Comparison of ENCODE assay signal across 11 cellular contexts in genomic region chr18:79857082-79857661, GRCh38. TPM values are rescaled to one million over a fixed set of nuclear protein-coding genes. Genes with fewer than 3 reads are reported as not detected.
DNase-seq lines count a peak whose midpoint lies in the region; ATAC-seq, FAIRE-seq and TF ChIP-seq lines count a peak whose summit lies in the region.
"Had no signal": no experiment of that assay in that cellular context is flagged by ENCODE, and none has a peak within 500 bp of the region (broad histone marks: within the 10 kb centered on the region; RNA-seq: fewer than 3 reads in every experiment).

No MANE protein-coding gene starts in this region.

- CTCF ChIA-PET in PC-3 (lab: Charles Lee): no interaction called here

- no peaks in the 10 kb centered on the region for H3K36me3 Mint-ChIP-seq in stimulated activated memory B cell treated with anti-CD40 and anti-IgM and Interleukin-4, amounts not matched to agents 10 μg/mL and 1 μg/mL and 100 μg/mL, for 72 hours

- H3K9me3 Mint-ChIP-seq in stimulated activated memory B cell treated with anti-CD40 and anti-IgM and Interleukin-4, amounts not matched to agents 10 μg/mL and 1 μg/mL and 100 μg/mL, for 72 hours: peaks cover 14% of the 10 kb centered on the region

- peaks cover 31% of the 10 kb centered on the region for H3K27me3 Mint-ChIP-seq in stimulated activated memory B cell treated with anti-CD40 and anti-IgM and Interleukin-4, amounts not matched to agents 10 μg/mL and 1 μg/mL and 100 μg/mL, for 72 hours

- H2AFZ ChIP-seq in PC-3 (ENCODE audit: low read length): no peak overlapping the region

- no peaks in the 10 kb centered on the region for H3K9me3 ChIP-seq in SK-N-MC (ENCODE audit: low read depth, low read length)
- H3K9me3 ChIP-seq in PC-3 (ENCODE audit: low read length): peaks cover 7% of the 10 kb centered on the region; the same call in 1 of the 2 replicates
- H3K9me3 ChIP-seq: neutrophil had no signal

- intact Hi-C loops in PC-3 (cut with micrococcal nuclease): no loop called here

- TF ChIP-seq CTCF in PC-3 (conservative IDR thresholded peaks at IDR 0.05; ENCODE audit: low read depth, low read length): no peak

- H3K27me3 ChIP-seq in PC-3 (ENCODE audit: low read length): peaks cover 18% of the 10 kb centered on the region

- peak overlapping the region; percentile 35 for H3K4me3 Mint-ChIP-seq in stimulated activated memory B cell treated with anti-CD40 and anti-IgM and Interleukin-4, amounts not matched to agents 10 μg/mL and 1 μg/mL and 100 μg/mL, for 72 hours

- no peak overlapping the region for H3K4me2 ChIP-seq in PC-3 (ENCODE audit: low read length)

- no peaks in the 10 kb centered on the region for H4K20me1 ChIP-seq in PC-3 (ENCODE audit: low read length)

- POLR2A ChIA-PET in PC-3 (lab: Charles Lee; ENCODE audit: unreplicated experiment): no interaction called here

- no peak overlapping the region for H3K9ac ChIP-seq in SK-N-MC (ENCODE audit: insufficient read length)
- H3K9ac ChIP-seq in PC-3 (ENCODE audit: low read length): no peak overlapping the region

- H3K27ac Mint-ChIP-seq in stimulated activated memory B cell treated with anti-CD40 and anti-IgM and Interleukin-4, amounts not matched to agents 10 μg/mL and 1 μg/mL and 100 μg/mL, for 72 hours: peak overlapping the region; percentile 20

- no peaks in the 10 kb centered on the region for H3K9me2 ChIP-seq in PC-3 (replicated peaks; ENCODE audit: low read length)

- peaks cover 8% of the 10 kb centered on the region; the same call in 1 of the 2 replicates for H3K4me1 ChIP-seq in PC-3 (ENCODE audit: insufficient read depth, low read length)

- ATAC-seq in stimulated activated memory B cell treated with anti-CD40 and anti-IgM and Interleukin-4, amounts not matched to agents 10 μg/mL and 1 μg/mL and 100 μg/mL, for 72 hours: no peak
- ATAC-seq in HG02642 (IDR thresholded peaks at IDR 0.05; ENCODE audit: poor library complexity, unreplicated experiment): no peak
- no peak for ATAC-seq in GM18867 (IDR thresholded peaks at IDR 0.05; ENCODE audit: unreplicated experiment)
- ATAC-seq in PC-3: no peak

- H3K4me1 Mint-ChIP-seq in stimulated activated memory B cell treated with anti-CD40 and anti-IgM and Interleukin-4, amounts not matched to agents 10 μg/mL and 1 μg/mL and 100 μg/mL, for 72 hours: peaks cover 31% of the 10 kb centered on the region

- FAIRE-seq in frontal cortex (lab: Jason Lieb, UNC): no peak

- H3F3A ChIP-seq in PC-3 (ENCODE audit: low read length, unreplicated experiment): no peaks in the 10 kb centered on the region

- H3K27ac ChIP-seq in SK-N-MC (0 out of 2 replicates have a peak overlapping the region, but pooled peaks have one; percentile 13), PC-3 (ENCODE audit: low read length) (no peak overlapping the region)
- H3K27ac ChIP-seq: neutrophil had no signal

- no peaks in the 10 kb centered on the region for H3K36me3 ChIP-seq in SK-N-MC (ENCODE audit: insufficient read depth, low read length)
- H3K36me3 ChIP-seq in PC-3 (ENCODE audit: low read depth, low read length): no peaks in the 10 kb centered on the region
- H3K36me3 ChIP-seq: neutrophil had no signal

- DNase-seq in NCI-H2227 (lab: John Stamatoyannopoulos, UW; ENCODE audit: unreplicated experiment) (peak; percentile 7), NCI-H2227 treated with DMSO at 0.1 percent for 48 hours (lab: John Stamatoyannopoulos, UW) (no peak), SK-N-MC (ENCODE audit: low read depth, low spot score) (peak; percentile 12), frontal cortex (ENCODE audit: low spot score in 2 of 2) (peak; percentile 69 to 71), PC-3 (no peak)
- DNase-seq: MM.1S; stimulated activated naive CD8-positive, alpha-beta T cell treated with anti-CD3 and anti-CD28 coated beads, Interleukin-15, Interleukin-2, amounts not matched to agents 100 U/mL and 50 U/mL, for 24 hours had no signal

- H3K4me3 ChIP-seq in SK-N-MC: peak overlapping the region; percentile 64
- H3K4me3 ChIP-seq in PC-3 (ENCODE audit: low read length): no peak overlapping the region

- no TSS peak for BruUV-seq in PC-3 (replicated peaks; lab: Mats Ljungman, UMichigan)

- H3K79me2 ChIP-seq in PC-3 (ENCODE audit: low read length): no peaks in the 10 kb centered on the region

RNA-seq across cellular contexts. Expression of gene KCNG2, which starts 59.4 kb away (rescaled TPM):
- total RNA-seq in frontal cortex (under 0.01 TPM), PC-3 (2014; rRNA removed) (not detected in 2 replicates)

Comparison
In these comparisons a context has a peak if more than half of its experiments do, and no peak if none do; other contexts are left out.
1. DNase-seq: peak in NCI-H2227 (single experiment), SK-N-MC (single experiment) and frontal cortex (2 of 2); none in NCI-H2227 treated with DMSO at 0.1 percent for 48 hours (single experiment) and PC-3 (single experiment).